ENCODE assay signal across 16 cellular contexts in the genomic region with DNA sequence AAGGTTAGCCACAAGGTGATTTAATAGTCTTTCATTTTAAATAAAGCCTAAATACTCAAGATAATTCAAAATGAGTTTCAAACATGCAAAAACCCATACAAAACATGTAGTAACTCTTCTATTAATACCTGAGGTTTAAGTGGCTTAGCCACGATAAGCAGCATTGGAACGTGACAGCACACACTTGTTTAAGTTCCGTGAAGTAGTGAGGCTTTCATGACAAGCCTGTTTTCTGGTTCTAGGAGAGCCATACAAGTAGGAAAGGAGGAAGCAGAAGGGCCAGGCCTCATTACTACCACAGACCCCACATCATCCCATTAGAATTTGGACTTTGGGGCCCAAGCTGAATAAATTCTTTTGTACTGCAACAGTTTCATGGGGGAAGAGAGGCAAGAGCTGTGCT. TPM values are rescaled to one million over a fixed set of nuclear protein-coding genes. Genes with fewer than 3 reads are reported as not detected.
DNase-seq lines count a peak whose midpoint lies in the region; ATAC-seq and TF ChIP-seq lines count a peak whose summit lies in the region.
"Had no signal": no experiment of that assay in that cellular context is flagged by ENCODE, and none has a peak within 500 bp of the region (broad histone marks: within the 10 kb centered on the region; RNA-seq: fewer than 3 reads in every experiment).

No MANE protein-coding gene starts in this region.

- no peak overlapping the region for H3K4me3 Mint-ChIP-seq in activated CD4-positive, alpha-beta memory T cell treated with anti-CD3 and anti-CD28 coated beads, Interleukin-2, amount 10 ng/mL, durations not matched to agents 7 days and 5 days
- no peak overlapping the region for H3K4me3 Mint-ChIP-seq in osteocyte (ENCODE audit: unreplicated experiment)
- H3K4me3 Mint-ChIP-seq: neural crest cell had no signal

- CTCF ChIA-PET in activated CD4-positive, alpha-beta memory T cell treated with anti-CD3 and anti-CD28 coated beads, Interleukin-2, amount 10 ng/mL, durations not matched to agents 7 days and 5 days (lab: Charles Lee): no interaction called here

- POLR2A ChIA-PET in activated CD4-positive, alpha-beta memory T cell treated with anti-CD3 and anti-CD28 coated beads, Interleukin-2, amount 10 ng/mL, durations not matched to agents 7 days and 5 days (lab: Charles Lee): interaction anchor here (0.6 kb wide), 1 partner anchor 11 kb away, joined by 3 read pairs; no protein-coding TSS in a partner anchor

- peak overlapping the region; percentile 74 for H3K27ac Mint-ChIP-seq in activated CD4-positive, alpha-beta memory T cell treated with anti-CD3 and anti-CD28 coated beads, Interleukin-2, amount 10 ng/mL, durations not matched to agents 7 days and 5 days
- H3K27ac Mint-ChIP-seq in osteocyte (ENCODE audit: unreplicated experiment): no peak overlapping the region

- peaks cover 63% of the 10 kb centered on the region for H3K4me1 Mint-ChIP-seq in activated CD4-positive, alpha-beta memory T cell treated with anti-CD3 and anti-CD28 coated beads, Interleukin-2, amount 10 ng/mL, durations not matched to agents 7 days and 5 days
- no peaks in the 10 kb centered on the region for H3K4me1 Mint-ChIP-seq in osteocyte (ENCODE audit: unreplicated experiment)

- ATAC-seq in GM21360 (IDR thresholded peaks at IDR 0.05; ENCODE audit: unreplicated experiment) (no peak), HG02759 (IDR thresholded peaks at IDR 0.05; ENCODE audit: unreplicated experiment) (no peak)
- ATAC-seq: activated CD4-positive, CD25-positive, alpha-beta regulatory T cell treated with anti-CD3 and anti-CD28 coated beads, Interleukin-2, amount 50 U/mL, for 24 hours; left colon had no signal

- H3K9me3 Mint-ChIP-seq in activated CD4-positive, alpha-beta memory T cell treated with anti-CD3 and anti-CD28 coated beads, Interleukin-2, amount 10 ng/mL, durations not matched to agents 7 days and 5 days: peaks cover 4% of the 10 kb centered on the region
- H3K9me3 Mint-ChIP-seq in osteocyte (ENCODE audit: unreplicated experiment): no peaks in the 10 kb centered on the region

- peaks cover 1% of the 10 kb centered on the region for H3K27me3 Mint-ChIP-seq in activated CD4-positive, alpha-beta memory T cell treated with anti-CD3 and anti-CD28 coated beads, Interleukin-2, amount 10 ng/mL, durations not matched to agents 7 days and 5 days
- H3K27me3 Mint-ChIP-seq in osteocyte (ENCODE audit: unreplicated experiment): peaks cover 8% of the 10 kb centered on the region

- DNase-seq in SIG-M5 treated with dmso at 0.1 percent for 504 hours (lab: John Stamatoyannopoulos, UW; ENCODE audit: unreplicated experiment): peak; percentile 11
- DNase-seq in SIG-M5 (lab: John Stamatoyannopoulos, UW): no peak
- DNase-seq in KBM-7: peak; percentile 15
- DNase-seq in activated CD4-positive, alpha-beta memory T cell treated with anti-CD3 and anti-CD28 coated beads, Interleukin-2, amount 10 ng/mL, durations not matched to agents 7 days and 5 days: no peak
- peak; percentile 39 for DNase-seq in myocyte (ENCODE audit: low read depth)
- DNase-seq in osteocyte (ENCODE audit: extremely low spot score, unreplicated experiment): no peak
- DNase-seq: glutamatergic neuron, left colon, NCI-H1694, NCI-H774, spleen had no signal

- H3K36me3 Mint-ChIP-seq in activated CD4-positive, alpha-beta memory T cell treated with anti-CD3 and anti-CD28 coated beads, Interleukin-2, amount 10 ng/mL, durations not matched to agents 7 days and 5 days (ENCODE audit: low read depth): peaks cover 25% of the 10 kb centered on the region
- H3K36me3 Mint-ChIP-seq in osteocyte (ENCODE audit: unreplicated experiment): no peaks in the 10 kb centered on the region

- no peak for TF ChIP-seq CTCF in osteocyte (IDR thresholded peaks at IDR 0.05)

- in situ Hi-C loops in KBM-7 (cut with MboI; ENCODE audit: low pct_unique_long_range_greater_than_20kb, low sequenced_read_pairs): no loop called here

RNA-seq across cellular contexts. Expression of a gene that starts 18.9 kb away (rescaled TPM):
- total RNA-seq in activated CD4-positive, alpha-beta memory T cell treated with anti-CD3 and anti-CD28 coated beads, Interleukin-2, amount 10 ng/mL, durations not matched to agents 7 days and 5 days: 100 to 1,000 TPM; 111 to 112 TPM
- total RNA-seq in myocyte (116 and 132 TPM in 2 replicates), osteocyte (64.7 and 68.8 TPM in 2 replicates)
- 182 TPM for polyA plus RNA-seq in myocyte (2012)

RNA-seq across cellular contexts. Expression of a gene that starts 54.3 kb away (rescaled TPM):
- total RNA-seq in activated CD4-positive, alpha-beta memory T cell treated with anti-CD3 and anti-CD28 coated beads, Interleukin-2, amount 10 ng/mL, durations not matched to agents 7 days and 5 days: not detected
- total RNA-seq in myocyte: 0.42 TPM in 1 of 2 replicates, not detected in the other
- not detected for polyA plus RNA-seq in myocyte (2012)
- not detected in 2 replicates for total RNA-seq in osteocyte
- total RNA-seq: neural crest cell, spleen, thoracic aorta had no signal

Comparison
In these comparisons a context has a peak if more than half of its experiments do, and no peak if none do; other contexts are left out.
1. DNase-seq: peak in SIG-M5 treated with dmso at 0.1 percent for 504 hours (single experiment), KBM-7 (single experiment) and myocyte (single experiment); none in SIG-M5 (single experiment), activated CD4-positive, alpha-beta memory T cell treated with anti-CD3 and anti-CD28 coated beads, Interleukin-2, amount 10 ng/mL, durations not matched to agents 7 days and 5 days (single experiment) and osteocyte (single experiment).